Comparison of ENCODE assay signal across 8 cellular contexts in the genomic region with DNA sequence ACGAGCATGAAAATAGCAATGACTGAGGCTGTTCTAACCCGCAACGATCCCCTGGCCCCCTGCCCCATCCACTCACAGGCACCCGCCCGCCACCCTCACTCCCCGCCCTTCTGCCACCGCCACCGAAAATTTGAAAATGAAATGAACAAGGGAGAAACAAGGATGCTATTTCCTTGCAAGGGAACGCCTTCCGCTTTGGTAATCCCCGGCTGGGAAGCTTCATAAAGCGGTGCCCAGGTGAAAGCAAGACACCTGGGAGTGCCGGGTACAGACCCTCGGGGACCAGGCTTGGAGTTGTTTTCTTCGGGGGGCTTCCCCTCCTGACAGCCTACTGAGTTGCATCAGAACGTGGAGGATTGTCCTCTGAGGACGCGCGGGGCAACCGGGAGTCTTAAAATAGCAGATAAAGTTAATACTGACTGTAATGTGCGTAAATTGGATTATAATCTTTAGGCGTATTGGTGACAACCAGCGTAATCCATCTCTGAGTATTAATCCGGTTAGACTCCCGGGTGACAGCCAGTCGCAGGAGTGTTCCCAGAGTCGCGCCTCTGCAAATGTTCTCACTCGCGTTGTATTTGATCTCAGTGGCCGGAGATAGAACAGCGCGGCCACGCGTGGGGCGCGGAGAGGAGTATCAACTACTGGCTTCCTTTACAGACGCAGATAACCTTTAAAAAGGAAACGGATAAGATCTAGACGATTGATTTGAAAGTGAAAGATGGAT. TPM values are rescaled to one million over a fixed set of nuclear protein-coding genes. Genes with fewer than 3 reads are reported as not detected.
A peak's percentile ranks its signal among the peaks of the same experiment; 100 is the strongest.
DNase-seq lines count a peak whose midpoint lies in the region; ATAC-seq and TF ChIP-seq lines count a peak whose summit lies in the region.

No MANE protein-coding gene starts in this region.

- no peaks in the 10 kb centered on the region for H3K36me3 ChIP-seq in neural progenitor cell
- no peaks in the 10 kb centered on the region for H3K36me3 ChIP-seq in thymus (ENCODE audit: control insufficient read depth, insufficient read depth)

- POLR2A ChIA-PET in AG04450 (lab: Yijun Ruan, JAX), result interaction anchor here (0.7 to 1.8 kb wide), 10 partner anchors 11 to 394 kb away, joined by 3 to 21 read pairs (median 8); a partner anchor contains a TSS

- ATAC-seq in GM19438 (IDR thresholded peaks at IDR 0.05; ENCODE audit: low read depth, unreplicated experiment), result peak; percentile 2

- H3K27me3 ChIP-seq in AG04450 (ENCODE audit: control insufficient read depth, insufficient read depth, low read length), result no peaks in the 10 kb centered on the region
- H3K27me3 ChIP-seq in neural progenitor cell, result peaks cover 57% of the 10 kb centered on the region
- no peaks in the 10 kb centered on the region for H3K27me3 ChIP-seq in thymus (ENCODE audit: control insufficient read depth, insufficient read depth)

- no peak for TF ChIP-seq CTCF in AG04450 (IDR thresholded peaks at IDR 0.05; ENCODE audit: low read depth, low read length)
- no peak for TF ChIP-seq CTCF in fibroblast of mammary gland (conservative IDR thresholded peaks at IDR 0.05; ENCODE audit: control insufficient read depth, insufficient read depth, low read depth, low read length)
- no peak for TF ChIP-seq CTCF in neural progenitor cell (IDR thresholded peaks at IDR 0.05)

- no peak for DNase-seq in AG04450 (ENCODE audit: low read depth, low spot score)
- DNase-seq in NCI-H146 treated with DMSO at 0.1 percent for 48 hours (lab: John Stamatoyannopoulos, UW; ENCODE audit: unreplicated experiment), result peak; percentile 48
- peak; percentile 41 for DNase-seq in activated T-cell treated with anti-CD3 and anti-CD28 coated beads for 24 hours (ENCODE audit: low read depth)
- no peak for DNase-seq in fibroblast of mammary gland (ENCODE audit: low read depth)
- peak; percentile 32 for DNase-seq in neural progenitor cell (ENCODE audit: low spot score)
- no peak for DNase-seq in HPDE6-E6E7 (ENCODE audit: extremely low spot score)

- peak overlapping the region; percentile 98 for H3K4me2 ChIP-seq in neural progenitor cell

- no peaks in the 10 kb centered on the region for H3K9me3 ChIP-seq in AG04450 (ENCODE audit: control insufficient read depth, insufficient read depth, low read length)
- no peaks in the 10 kb centered on the region for H3K9me3 ChIP-seq in neural progenitor cell (ENCODE audit: low read depth)
- peaks cover 2% of the 10 kb centered on the region for H3K9me3 ChIP-seq in thymus (ENCODE audit: control insufficient read depth)

- H3K27ac Mint-ChIP-seq in neural progenitor cell, result no peak overlapping the region

- H2AFZ ChIP-seq in neural progenitor cell (replicated peaks), result peak overlapping the region; percentile 89

- H3K9me3 Mint-ChIP-seq in neural progenitor cell, result no peaks in the 10 kb centered on the region

- peaks cover 26% of the 10 kb centered on the region for H3F3A ChIP-seq in neural progenitor cell (ENCODE audit: low read depth)

- peaks cover 3% of the 10 kb centered on the region for H3K36me3 Mint-ChIP-seq in neural progenitor cell

- no peaks in the 10 kb centered on the region for H3K79me2 ChIP-seq in neural progenitor cell (ENCODE audit: low read depth)

- peaks cover 11% of the 10 kb centered on the region for H3K27me3 Mint-ChIP-seq in neural progenitor cell (ENCODE audit: insufficient read depth, low read depth)

- H3K9ac ChIP-seq in neural progenitor cell, result no peak overlapping the region

- WGBS in thymus, result under 1% methylated on average over 40 of the region's 40 CpGs

- H3K4me1 Mint-ChIP-seq in neural progenitor cell, result peaks cover 36% of the 10 kb centered on the region

- peaks cover 25% of the 10 kb centered on the region for H4K20me1 ChIP-seq in neural progenitor cell (ENCODE audit: low read depth)

- H3K4me3 Mint-ChIP-seq in neural progenitor cell, result peak overlapping the region; percentile 98

- H3K4me1 ChIP-seq in neural progenitor cell, result peaks cover 22% of the 10 kb centered on the region
- peaks cover 6% of the 10 kb centered on the region for H3K4me1 ChIP-seq in thymus (ENCODE audit: control insufficient read depth, insufficient read depth, low read length)

- no peak overlapping the region for H3K27ac ChIP-seq in AG04450 (ENCODE audit: low read depth, low read length)
- H3K27ac ChIP-seq in neural progenitor cell, result no peak overlapping the region
- peak overlapping the region; percentile 87 for H3K27ac ChIP-seq in thymus (ENCODE audit: low read depth)

- peak overlapping the region; percentile 67 for H3K4me3 ChIP-seq in AG04450 (ENCODE audit: low read depth, low read length)
- H3K4me3 ChIP-seq in fibroblast of mammary gland (ENCODE audit: control insufficient read depth, low read depth, low read length), result peak overlapping the region; percentile 82
- H3K4me3 ChIP-seq in neural progenitor cell, result peak overlapping the region; percentile 84
- H3K4me3 ChIP-seq in thymus (ENCODE audit: low read length), result peak overlapping the region; percentile 86

- CTCF ChIA-PET in AG04450 (lab: Charles Lee), result interaction anchor here (0.6 to 6.3 kb wide), 19 partner anchors 10 to 1158 kb away, joined by 3 to 154 read pairs (median 8); no protein-coding TSS in a partner anchor

RNA-seq across cellular contexts. Expression of a gene that starts 0.9 kb away (rescaled TPM):
- polyA plus RNA-seq in AG04450 (2011; rRNA removed) (26.5 and 32.5 TPM in 2 replicates), thymus (21.8 TPM)
- polyA minus RNA-seq in AG04450 (2011; rRNA and poly(A)+ RNA removed), result 16.0 and 27.6 TPM in 2 replicates
- 23.8 and 39.1 TPM in 2 replicates for total RNA-seq in neural progenitor cell (ENCODE audit: low replicate concordance)

Comparison
In these comparisons a context has a peak if more than half of its experiments do, and no peak if none do; other contexts are left out.
1. DNase-seq: peak in NCI-H146 treated with DMSO at 0.1 percent for 48 hours (single experiment), activated T-cell treated with anti-CD3 and anti-CD28 coated beads for 24 hours (single experiment) and neural progenitor cell (single experiment); none in AG04450 (single experiment), fibroblast of mammary gland (single experiment) and HPDE6-E6E7 (single experiment).
2. Peak in every context shown above with its lines, with median percentiles within 50 percentile points of each other: H3K4me3 ChIP-seq.